ENCODE assay signal across 27 cellular contexts in the genomic region with DNA sequence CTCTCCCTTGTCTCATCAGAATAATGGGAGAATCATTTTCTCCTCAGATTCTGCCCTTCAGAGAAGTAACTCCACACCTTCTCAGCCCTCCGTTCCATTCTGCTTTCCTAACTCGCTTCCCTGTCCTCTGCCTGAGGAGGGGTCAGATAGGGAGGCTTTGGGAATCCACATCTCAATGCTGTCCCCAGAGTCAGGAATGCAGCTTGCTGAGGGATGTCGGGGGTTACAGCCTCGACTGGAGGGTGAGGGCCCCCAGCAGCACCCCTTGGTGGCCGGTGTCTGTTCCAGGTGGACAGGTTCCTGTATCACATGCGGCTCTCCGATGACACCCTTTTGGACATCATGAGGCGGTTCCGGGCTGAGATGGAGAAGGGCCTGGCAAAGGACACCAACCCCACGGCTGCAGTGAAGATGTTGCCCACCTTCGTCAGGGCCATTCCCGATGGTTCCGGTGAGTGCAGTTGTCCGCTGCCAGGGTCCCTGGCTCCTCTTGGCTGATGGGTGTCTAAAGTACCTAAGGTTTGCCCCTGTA. TPM values are rescaled to one million over a fixed set of nuclear protein-coding genes. Genes with fewer than 3 reads are reported as not detected.
"Had no signal": no experiment of that assay in that cellular context is flagged by ENCODE, and none has a peak within 500 bp of the region (broad histone marks: within the 10 kb centered on the region; RNA-seq: fewer than 3 reads in every experiment).

No MANE protein-coding gene starts in this region.

- DNase-seq: activated CD4-positive, alpha-beta memory T cell treated with anti-CD3 and anti-CD28 coated beads, Interleukin-2, amount 10 ng/mL, durations not matched to agents 7 days and 5 days; activated CD4-positive, alpha-beta T cell treated with anti-CD3 and anti-CD28 coated beads for 36 hours; activated CD4-positive, alpha-beta T cell treated with anti-CD3 and anti-CD28 coated beads, Interleukin-2, amount 50 U/mL, for 1 hour; activated CD8-positive, alpha-beta memory T cell treated with anti-CD3 and anti-CD28 coated beads, Interleukin-2, amount 50 U/mL, for 48 hours; activated naive CD4-positive, alpha-beta T cell treated with anti-CD3 and anti-CD28 coated beads, Interleukin-2, amount 50 U/mL, for 16 hours; activated naive CD8-positive, alpha-beta T cell treated with anti-CD3 and anti-CD28 coated beads, Interleukin-2, amount 10 ng/mL, durations not matched to agents 7 days and 5 days; activated T-cell treated with anti-CD3 and anti-CD28 coated beads, Interleukin-2, amount 50 U/mL, for 1 hour; adrenal gland; anterior cingulate cortex; Kasumi-1; NCI-H1048; NCI-H2029; NCI-H2107; NCI-H2171 treated with DMSO at 0.1 percent for 48 hours; NCI-H226; NCI-H510A; NCI-H526 treated with DMSO at 0.1 percent for 48 hours; NCI-H82; RPMI8226; T-helper 1 cell had no signal

- H3K36me3 Mint-ChIP-seq: activated naive CD8-positive, alpha-beta T cell treated with anti-CD3 and anti-CD28 coated beads, Interleukin-2, amount 10 ng/mL, durations not matched to agents 7 days and 5 days had no signal

- H3K4me3 Mint-ChIP-seq: activated CD4-positive, alpha-beta memory T cell treated with anti-CD3 and anti-CD28 coated beads, Interleukin-2, amount 10 ng/mL, durations not matched to agents 7 days and 5 days; activated CD4-positive, alpha-beta T cell treated with anti-CD3 and anti-CD28 coated beads for 36 hours; activated naive CD8-positive, alpha-beta T cell treated with anti-CD3 and anti-CD28 coated beads, Interleukin-2, amount 10 ng/mL, durations not matched to agents 7 days and 5 days had no signal

- H3K9me3 Mint-ChIP-seq: activated CD4-positive, alpha-beta memory T cell treated with anti-CD3 and anti-CD28 coated beads, Interleukin-2, amount 10 ng/mL, durations not matched to agents 7 days and 5 days; activated naive CD8-positive, alpha-beta T cell treated with anti-CD3 and anti-CD28 coated beads, Interleukin-2, amount 10 ng/mL, durations not matched to agents 7 days and 5 days had no signal

- H3K27ac ChIP-seq: adrenal gland, SK-N-MC, VCaP had no signal

- H3K27me3 Mint-ChIP-seq: activated CD4-positive, alpha-beta T cell treated with anti-CD3 and anti-CD28 coated beads for 36 hours had no signal

- H3K36me3 ChIP-seq: adrenal gland had no signal

- ATAC-seq: activated CD4-positive, alpha-beta T cell treated with anti-CD3 and anti-CD28 coated beads for 36 hours; Panc1; Right ventricle myocardium inferior had no signal

- H3K4me3 ChIP-seq: adrenal gland, SK-N-MC had no signal

- H3K9me3 ChIP-seq: adrenal gland had no signal

- H3K27me3 ChIP-seq: adrenal gland had no signal

RNA-seq across cellular contexts. Expression of a gene that starts 6.9 kb away (rescaled TPM):
- total RNA-seq: activated CD8-positive, alpha-beta memory T cell treated with anti-CD3 and anti-CD28 coated beads for 36 hours; cardiac septum; OCI-LY7; Right ventricle myocardium inferior had no signal
